ENCODE assay signal across 33 cellular contexts in genomic region chr3:24857945-24858344, GRCh38.
DNase-seq lines count a peak whose midpoint lies in the region; ATAC-seq, FAIRE-seq and TF ChIP-seq lines count a peak whose summit lies in the region.
"Had no signal": no experiment of that assay in that cellular context is flagged by ENCODE, and none has a peak within 500 bp of the region (broad histone marks: within the 10 kb centered on the region; RNA-seq: fewer than 3 reads in every experiment).

No MANE protein-coding gene starts in this region.

- H3K27ac ChIP-seq in HepG2 (ENCODE audit: extremely low read length, insufficient read depth, low read length) (no peak overlapping the region), right lobe of liver (no peak overlapping the region), A549 (no peak overlapping the region), IMR-90 (ENCODE audit: insufficient read depth, low read length) (no peak overlapping the region), K562 (ENCODE audit: extremely low read depth, low read depth, low read length) (no peak overlapping the region)
- H3K27ac ChIP-seq: 22Rv1; BLaER1; BLaER1 treated with 17β-estradiol and CSF1 and Interleukin-3, amounts not matched to agents 10 nM and 100 nM; C4-2B had no signal

- TF ChIP-seq POLR2A in HepG2 (IDR thresholded peaks at IDR 0.05; ENCODE audit: insufficient read depth in 1 of 2, low read depth in 2 of 2, low read length in 2 of 2) (no peak), right lobe of liver (IDR thresholded peaks at IDR 0.05) (no peak), A549 (IDR thresholded peaks at IDR 0.05; ENCODE audit: low read length) (no peak), IMR-90 (IDR thresholded peaks at IDR 0.05; ENCODE audit: low read depth, low read length) (no peak), K562 (conservative IDR thresholded peaks at IDR 0.05) (no peak)

- in situ Hi-C loops in HepG2 (cut with HindIII; ENCODE audit: extremely low pct_ligation_motif_present, low pct_unique_long_range_greater_than_20kb) (no loop called here), IMR-90 (cut with MboI; ENCODE audit: low sequenced_read_pairs) (no loop called here), K562 (cut with MboI) (no loop called here), ACHN (cut with HindIII; ENCODE audit: low pct_ligation_motif_present, low pct_unique_long_range_greater_than_20kb, low sequenced_read_pairs) (no loop called here)

- FAIRE-seq in HepG2 (lab: Jason Lieb, UNC) = no peak
- no peak for FAIRE-seq in A549 (lab: Jason Lieb, UNC)
- FAIRE-seq in K562 (lab: Jason Lieb, UNC) = no peak
- FAIRE-seq: A204.1, D721Med had no signal

- no peak for DNase-seq in HepG2 (ENCODE audit: low spot score)
- DNase-seq in right lobe of liver = no peak
- no peak for DNase-seq in A549 (ENCODE audit: low read depth in 1 of 2, low spot score in 1 of 2)
- DNase-seq in IMR-90 = no peak
- DNase-seq in K562 (ENCODE audit: extremely low read depth in 1 of 4, low spot score in 3 of 4) = no peak
- DNase-seq in ACHN = no peak
- DNase-seq in posterior vena cava (ENCODE audit: low spot score) = no peak
- DNase-seq: 8988T; AML-193; BE2C; C1 segment of cervical spinal cord; Caco-2; Calu3; CD4-positive, alpha-beta memory T cell; CD4-positive, alpha-beta T cell; CD4-positive, CD25-positive, alpha-beta regulatory T cell; CD8-positive, alpha-beta memory T cell; CD8-positive, alpha-beta T cell; COR-L47; DMS 273 treated with DMSO at 0.1 percent for 48 hours; DMS153; DMS53; DMS79; DMS79 treated with DMSO at 0.1 percent for 48 hours; DND-41; EL had no signal

- dilution Hi-C loops in IMR-90 (cut with HindIII; ENCODE audit: low sequenced_read_pairs, unreplicated experiment) = no loop called here

- CTCF ChIA-PET in HepG2 (lab: Yijun Ruan, JAX; ENCODE audit: low intra/inter-chr PET ratio, low total read pairs) = no interaction called here
- CTCF ChIA-PET in A549 (lab: Yijun Ruan, JAX) = no interaction called here
- CTCF ChIA-PET in IMR-90 (lab: Yijun Ruan, JAX) = no interaction called here
- CTCF ChIA-PET in K562 (lab: Yijun Ruan, JAX; ENCODE audit: low intra/inter-chr PET ratio) = no interaction called here

- H2BK20ac ChIP-seq in IMR-90 (ENCODE audit: low read depth, low read length) = no peak overlapping the region

- H2AK5ac ChIP-seq in IMR-90 (ENCODE audit: low read depth, low read length) = no peak overlapping the region

- no peaks in the 10 kb centered on the region for H4K20me1 ChIP-seq in HepG2 (ENCODE audit: insufficient read depth, low read length)
- H4K20me1 ChIP-seq in IMR-90 (ENCODE audit: insufficient read depth, low read length) = no peaks in the 10 kb centered on the region
- H4K20me1 ChIP-seq in K562 (replicated peaks; ENCODE audit: control insufficient read depth, insufficient read depth, low read length) = no peaks in the 10 kb centered on the region
- H4K20me1 ChIP-seq: BLaER1; BLaER1 treated with 17β-estradiol and CSF1 and Interleukin-3, amounts not matched to agents 10 nM and 100 nM had no signal

- no peak for TF ChIP-seq CTCF in HepG2 (CRISPR knock-in tag; IDR thresholded peaks at IDR 0.05)
- TF ChIP-seq CTCF in right lobe of liver (IDR thresholded peaks at IDR 0.05) = no peak
- TF ChIP-seq CTCF in A549 (IDR thresholded peaks at IDR 0.05) = no peak
- TF ChIP-seq CTCF in IMR-90 (conservative IDR thresholded peaks at IDR 0.05; ENCODE audit: low read depth, low read length) = no peak
- TF ChIP-seq CTCF in K562 (IDR thresholded peaks at IDR 0.05 in 2 of 3, conservative IDR thresholded peaks at IDR 0.05 in 1 of 3; ENCODE audit: insufficient read depth in 2 of 3, low read depth in 1 of 3, low read length in 3 of 3) = no peak

- H2AFZ ChIP-seq in HepG2 (ENCODE audit: low read length) (no peak overlapping the region), IMR-90 (replicated peaks; ENCODE audit: low read length, poor library complexity) (no peak overlapping the region), K562 (ENCODE audit: low read depth, low read length) (no peak overlapping the region)

- H3K23ac ChIP-seq in IMR-90 (ENCODE audit: low read depth, low read length) = no peak overlapping the region

- no peak for TF ChIP-seq EP300 in HepG2 (IDR thresholded peaks at IDR 0.05; ENCODE audit: low read depth in 2 of 2, low read length in 2 of 2)
- TF ChIP-seq EP300 in HepG2 (CRISPR knock-in tag; IDR thresholded peaks at IDR 0.05; ENCODE audit: borderline replicate concordance) = no peak
- TF ChIP-seq EP300 in A549 (IDR thresholded peaks at IDR 0.05) = no peak
- TF ChIP-seq EP300 in K562 (IDR thresholded peaks at IDR 0.05; ENCODE audit: low read length) = no peak

- no peak overlapping the region for H2BK5ac ChIP-seq in IMR-90 (ENCODE audit: low read depth, low read length, poor library complexity, severe bottlenecking)

- H3K27me3 ChIP-seq in HepG2 (ENCODE audit: control insufficient read depth in 1 of 2, insufficient read depth in 2 of 2, low read length in 2 of 2) = no peaks in the 10 kb centered on the region
- H3K27me3 ChIP-seq in right lobe of liver = no peaks in the 10 kb centered on the region
- H3K27me3 ChIP-seq in IMR-90 (ENCODE audit: control insufficient read depth, insufficient read depth, low read length) = no peaks in the 10 kb centered on the region
- no peaks in the 10 kb centered on the region for H3K27me3 ChIP-seq in K562 (ENCODE audit: control insufficient read depth in 2 of 2, insufficient read depth in 2 of 2, low read length in 2 of 2)
- H3K27me3 ChIP-seq: BE2C; BLaER1; BLaER1 treated with 17β-estradiol and CSF1 and Interleukin-3, amounts not matched to agents 10 nM and 100 nM had no signal

- H3K9me3 ChIP-seq in HepG2 (ENCODE audit: low read length) (no peaks in the 10 kb centered on the region), right lobe of liver (no peaks in the 10 kb centered on the region), A549 (no peaks in the 10 kb centered on the region), IMR-90 (ENCODE audit: control insufficient read depth, insufficient read depth, low read length) (no peaks in the 10 kb centered on the region), K562 (replicated peaks; ENCODE audit: control insufficient read depth, insufficient read depth, low read depth, low read length) (no peaks in the 10 kb centered on the region)
- H3K9me3 ChIP-seq: BE2C; BLaER1; BLaER1 treated with 17β-estradiol and CSF1 and Interleukin-3, amounts not matched to agents 10 nM and 100 nM; Caco-2 had no signal

- no peak overlapping the region for H2AK9ac ChIP-seq in IMR-90 (replicated peaks; ENCODE audit: low read depth, low read length, poor library complexity)

- BruUV-seq in HepG2 (replicated peaks; lab: Mats Ljungman, UMichigan) (no TSS peak), IMR-90 (replicated peaks; lab: Mats Ljungman, UMichigan) (no TSS peak), K562 (replicated peaks; lab: Mats Ljungman, UMichigan) (no TSS peak)

- H3K4me2 ChIP-seq in HepG2 (ENCODE audit: low read depth, low read length) (no peak overlapping the region), A549 (no peak overlapping the region), IMR-90 (ENCODE audit: low read depth, low read length) (no peak overlapping the region), K562 (ENCODE audit: insufficient read depth, low read length) (no peak overlapping the region)
- H3K4me2 ChIP-seq: BLaER1; BLaER1 treated with 17β-estradiol and CSF1 and Interleukin-3, amounts not matched to agents 10 nM and 100 nM had no signal

- WGBS in HepG2 (ENCODE audit: low lambda C conversion rate) = 3% methylated on average over 1 of the region's 1 CpG
- 56% methylated on average over 1 of the region's 1 CpG for WGBS in right lobe of liver (ENCODE audit: insufficient coverage, low coverage, low lambda C conversion rate, missing lambda C conversion rate)
- 58% methylated on average over 1 of the region's 1 CpG for WGBS in A549 (ENCODE audit: missing lambda C conversion rate)
- no CpG with 5 or more reads among the region's 1 CpG for WGBS in IMR-90 (ENCODE audit: extremely low coverage in 2 of 2, insufficient read length in 1 of 2), 2 experiments
- 4% methylated on average over 1 of the region's 1 CpG for WGBS in K562 (ENCODE audit: insufficient coverage, low coverage, missing lambda C conversion rate)

- intact Hi-C loops in HepG2 (cut with micrococcal nuclease; ENCODE audit: unreplicated experiment) = no loop called here
- intact Hi-C loops in right lobe of liver (cut with DNase I) = no loop called here
- intact Hi-C loops in IMR-90 (cut with micrococcal nuclease) = no loop called here
- intact Hi-C loops in K562 (cut with micrococcal nuclease) = no loop called here
- intact Hi-C loops in posterior vena cava (cut with DNase I) = no loop called here

- H3K9me1 ChIP-seq in IMR-90 (ENCODE audit: insufficient read depth, low read length) = no peaks in the 10 kb centered on the region
- no peaks in the 10 kb centered on the region for H3K9me1 ChIP-seq in K562 (ENCODE audit: control insufficient read depth, insufficient read depth, low read length)

- no peak overlapping the region for H2BK120ac ChIP-seq in IMR-90 (ENCODE audit: low read depth, low read length)

- H3K79me2 ChIP-seq in HepG2 (ENCODE audit: insufficient read depth, low read length) (no peaks in the 10 kb centered on the region), K562 (ENCODE audit: control insufficient read depth, insufficient read depth, low read length) (no peaks in the 10 kb centered on the region)

- no peak overlapping the region for H4K91ac ChIP-seq in IMR-90 (ENCODE audit: insufficient read depth, low read depth, low read length)

- H4K5ac ChIP-seq in IMR-90 (ENCODE audit: low read depth, low read length) = no peak overlapping the region

- H2BK15ac ChIP-seq in IMR-90 (ENCODE audit: low read depth, low read length) = no peak overlapping the region

- H3K18ac ChIP-seq in IMR-90 (ENCODE audit: low read depth, low read length) = no peak overlapping the region

- TF ChIP-seq RAD21 in HepG2 (CRISPR knock-in tag; IDR thresholded peaks at IDR 0.05) = no peak
- TF ChIP-seq RAD21 in A549 (conservative IDR thresholded peaks at IDR 0.05 in 1 of 2, IDR thresholded peaks at IDR 0.05 in 1 of 2) = no peak
- no peak for TF ChIP-seq RAD21 in IMR-90 (IDR thresholded peaks at IDR 0.05; ENCODE audit: low read length)
- no peak for TF ChIP-seq RAD21 in K562 (CRISPR knock-in tag; conservative IDR thresholded peaks at IDR 0.05 in 1 of 2, IDR thresholded peaks at IDR 0.05 in 1 of 2)

- no peaks in the 10 kb centered on the region for H3K4me1 ChIP-seq in HepG2 (ENCODE audit: insufficient read depth, low read length)
- H3K4me1 ChIP-seq in right lobe of liver = no peaks in the 10 kb centered on the region
- H3K4me1 ChIP-seq in A549 = no peaks in the 10 kb centered on the region
- no peaks in the 10 kb centered on the region for H3K4me1 ChIP-seq in IMR-90 (ENCODE audit: control insufficient read depth, insufficient read depth, low read length)
- no peaks in the 10 kb centered on the region for H3K4me1 ChIP-seq in K562 (replicated peaks in 1 of 2; ENCODE audit: control insufficient read depth in 2 of 2, insufficient read depth in 2 of 2, low read length in 2 of 2)
- H3K4me1 ChIP-seq: BE2C; BLaER1; BLaER1 treated with 17β-estradiol and CSF1 and Interleukin-3, amounts not matched to agents 10 nM and 100 nM; Caco-2 had no signal

- no peaks in the 10 kb centered on the region for H3K79me1 ChIP-seq in IMR-90 (ENCODE audit: low read depth in 1 of 2, low read length in 2 of 2)

- H3K36me3 ChIP-seq in HepG2 (replicated peaks in 1 of 2; ENCODE audit: control insufficient read depth in 1 of 2, insufficient read depth in 2 of 2, low read length in 2 of 2) = no peaks in the 10 kb centered on the region
- H3K36me3 ChIP-seq in right lobe of liver = no peaks in the 10 kb centered on the region
- H3K36me3 ChIP-seq in IMR-90 (ENCODE audit: control insufficient read depth, insufficient read depth, low read length) = no peaks in the 10 kb centered on the region
- H3K36me3 ChIP-seq in K562 (ENCODE audit: control insufficient read depth, insufficient read depth, low read length) = no peaks in the 10 kb centered on the region
- H3K36me3 ChIP-seq: BE2C; BLaER1; BLaER1 treated with 17β-estradiol and CSF1 and Interleukin-3, amounts not matched to agents 10 nM and 100 nM had no signal

- H3K4me3 ChIP-seq in HepG2 (replicated peaks in 1 of 3; ENCODE audit: insufficient read depth in 1 of 3, low read depth in 2 of 3, low read length in 3 of 3) (no peak overlapping the region), right lobe of liver (no peak overlapping the region), A549 (no peak overlapping the region), IMR-90 (ENCODE audit: insufficient read depth, low read depth, low read length) (no peak overlapping the region), K562 (no peak overlapping the region)
- H3K4me3 ChIP-seq: BLaER1; BLaER1 treated with 17β-estradiol and CSF1 and Interleukin-3, amounts not matched to agents 10 nM and 100 nM had no signal

- H3K56ac ChIP-seq in IMR-90 (ENCODE audit: extremely low read depth, insufficient read depth, low read length) = no peak overlapping the region

- H4K8ac ChIP-seq in IMR-90 (ENCODE audit: low read depth in 2 of 2, low read length in 2 of 2) = no peak overlapping the region

- no peak overlapping the region for H3K4ac ChIP-seq in IMR-90 (ENCODE audit: low read depth, low read length)

- POLR2A ChIA-PET in HepG2 (lab: Yijun Ruan, JAX) = no interaction called here
- POLR2A ChIA-PET in A549 (lab: Yijun Ruan, JAX) = no interaction called here
- POLR2A ChIA-PET in IMR-90 (lab: Charles Lee; ENCODE audit: unreplicated experiment) = no interaction called here
- POLR2A ChIA-PET in K562 (lab: Yijun Ruan, JAX) = no interaction called here

- H3K14ac ChIP-seq in IMR-90 (replicated peaks; ENCODE audit: low read depth, low read length) = no peak overlapping the region

- H3K9ac ChIP-seq in HepG2 (ENCODE audit: insufficient read depth, low read depth, low read length) (no peak overlapping the region), IMR-90 (ENCODE audit: low read depth, low read length) (no peak overlapping the region), K562 (ENCODE audit: insufficient read depth in 1 of 2, low read depth in 2 of 2, low read length in 2 of 2) (no peak overlapping the region)
- H3K9ac ChIP-seq: BLaER1; BLaER1 treated with 17β-estradiol and CSF1 and Interleukin-3, amounts not matched to agents 10 nM and 100 nM had no signal

- ATAC-seq in HepG2 (no peak), right lobe of liver (no peak), A549 (no peak), IMR-90 (ENCODE audit: low read depth) (no peak), K562 (no peak), GM21515 (IDR thresholded peaks at IDR 0.05; ENCODE audit: unreplicated experiment) (no peak)
- ATAC-seq: CD8-positive, alpha-beta T cell had no signal

Comparison
In these comparisons a context has a peak if more than half of its experiments do, and no peak if none do; other contexts are left out.
1. Of the 241 proteins assayed by ChIP-seq in both HepG2 and K562: peak only in HepG2: none; only in K562: MAFG; in both: MAFF and MAFK; in neither: 238.